Comparison of ENCODE assay signal across 9 cellular contexts in genomic region chr12:120012067-120012621, GRCh38. TPM values are rescaled to one million over a fixed set of nuclear protein-coding genes. Genes with fewer than 3 reads are reported as not detected.
DNase-seq lines count a peak whose midpoint lies in the region; ATAC-seq lines count a peak whose summit lies in the region.
"Had no signal": no experiment of that assay in that cellular context is flagged by ENCODE, and none has a peak within 500 bp of the region (broad histone marks: within the 10 kb centered on the region; RNA-seq: fewer than 3 reads in every experiment).

No MANE protein-coding gene starts in this region.

- ATAC-seq in GM19395 (IDR thresholded peaks at IDR 0.05; ENCODE audit: unreplicated experiment) (peak; percentile 87), HG03175 (IDR thresholded peaks at IDR 0.05; ENCODE audit: unreplicated experiment) (peak; percentile 94)
- ATAC-seq: body of pancreas had no signal

- DNase-seq in A172 (ENCODE audit: low spot score): peak; percentile 83
- DNase-seq in activated CD4-positive, CD25-positive, alpha-beta regulatory T cell treated with anti-CD3 and anti-CD28 coated beads, Interleukin-2, amount 50 U/mL, for 72 hours: peak; percentile 59
- peak; percentile 85 for DNase-seq in effector CD4-positive, alpha-beta T cell
- DNase-seq in stimulated activated CD4-positive, alpha-beta T cell treated with anti-CD3 and anti-CD28 coated beads, TNF-alpha, amount 100 ng/mL, for 1 hour (ENCODE audit: low read depth in 3 of 3, low spot score in 1 of 3): peak; percentile 35 to 76 (median 57)
- no peak for DNase-seq in NCI-H345 (lab: John Stamatoyannopoulos, UW)
- DNase-seq in D341Med (ENCODE audit: low spot score): no peak

RNA-seq across cellular contexts. Expression of gene BICDL1, which starts 23.1 kb away (rescaled TPM):
- 0.38 and 1.2 TPM in 2 replicates for total RNA-seq in A172 (2014; rRNA removed; shearing (Covaris generic))

Comparison
In these comparisons a context has a peak if more than half of its experiments do, and no peak if none do; other contexts are left out.
1. DNase-seq: peak in A172 (single experiment), activated CD4-positive, CD25-positive, alpha-beta regulatory T cell treated with anti-CD3 and anti-CD28 coated beads, Interleukin-2, amount 50 U/mL, for 72 hours (single experiment), effector CD4-positive, alpha-beta T cell (single experiment) and stimulated activated CD4-positive, alpha-beta T cell treated with anti-CD3 and anti-CD28 coated beads, TNF-alpha, amount 100 ng/mL, for 1 hour (3 of 3); none in NCI-H345 (single experiment) and D341Med (single experiment).